1 cellular context compared by ENCODE assay signal in genomic region chr7:155466142-155466813, GRCh38.
TF ChIP-seq lines count a peak whose summit lies in the region.

No MANE protein-coding gene starts in this region.

TF ChIP-seq in GM12878, 131 proteins besides CTCF, POLR2A, EP300 and RAD21 (continued from another document):
- TF ChIP-seq E2F8 (IDR thresholded peaks at IDR 0.05; ENCODE audit: low read depth, partially characterized antibody), result no peak
- TF ChIP-seq NR2C2 (IDR thresholded peaks at IDR 0.05; ENCODE audit: borderline replicate concordance, control insufficient read depth, insufficient read length, low read depth), result no peak
- TF ChIP-seq CHD1 (IDR thresholded peaks at IDR 0.05; ENCODE audit: low read depth, low read length), result no peak
- no peak for TF ChIP-seq BHLHE40 (IDR thresholded peaks at IDR 0.05; ENCODE audit: borderline replicate concordance in 1 of 2, low read depth in 2 of 2, low read length in 1 of 2)
- 0 out of 2 replicates have a peak, but pooled peaks have one; percentile 3 for TF ChIP-seq EZH2 (IDR thresholded peaks at IDR 0.05; ENCODE audit: borderline replicate concordance, control insufficient read depth, low read depth, low read length)
- TF ChIP-seq ZNF592 (IDR thresholded peaks at IDR 0.05), result no peak
- TF ChIP-seq BCLAF1 (IDR thresholded peaks at IDR 0.05), result no peak
- TF ChIP-seq SUZ12 (IDR thresholded peaks at IDR 0.05; ENCODE audit: unreplicated experiment), result peak; percentile 89
- TF ChIP-seq SKIL (IDR thresholded peaks at IDR 0.05; ENCODE audit: low read depth, poor library complexity, severe bottlenecking), result no peak
